ENCODE assay signal across 18 cellular contexts in the genomic region with DNA sequence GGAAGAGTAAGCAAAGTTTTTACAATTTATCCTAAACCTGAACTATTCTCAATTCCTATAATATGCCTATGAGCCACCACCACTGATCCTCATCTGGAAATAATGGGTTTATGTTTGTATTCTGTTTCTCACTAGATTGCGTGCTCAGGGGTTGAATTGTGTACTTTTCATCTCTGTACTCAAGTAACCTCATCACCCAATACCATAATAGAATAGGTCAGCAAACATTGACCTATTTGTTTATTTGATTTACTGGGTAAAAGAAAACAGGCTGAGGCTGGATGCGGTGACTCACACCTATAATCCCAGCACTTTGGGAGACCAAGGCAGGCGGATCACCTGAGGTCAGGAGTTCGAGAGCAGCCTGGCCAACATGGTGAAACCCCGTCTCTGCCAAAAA. TPM values are rescaled to one million over a fixed set of nuclear protein-coding genes. Genes with fewer than 3 reads are reported as not detected.
DNase-seq lines count a peak whose midpoint lies in the region; ATAC-seq and TF ChIP-seq lines count a peak whose summit lies in the region.
"Had no signal": no experiment of that assay in that cellular context is flagged by ENCODE, and none has a peak within 500 bp of the region (broad histone marks: within the 10 kb centered on the region; RNA-seq: fewer than 3 reads in every experiment).

No MANE protein-coding gene starts in this region.

- POLR2A ChIA-PET in HEK293 (lab: Yijun Ruan, JAX): no interaction called here

- peak; percentile 98 for DNase-seq in DMS53 treated with DMSO at 0.1 percent for 48 hours (lab: John Stamatoyannopoulos, UW; ENCODE audit: unreplicated experiment)
- DNase-seq in NCI-H748 treated with DMSO at 0.1 percent for 48 hours (lab: John Stamatoyannopoulos, UW): peak; percentile 14
- DNase-seq in iris pigment epithelial cell (ENCODE audit: low read depth): peak; percentile 15
- DNase-seq in Right ventricle myocardium superior: no peak
- no peak for DNase-seq in anterior cingulate cortex (lab: John Stamatoyannopoulos, UW)
- DNase-seq in globus pallidus (ENCODE audit: low spot score): no peak
- DNase-seq: BE2C; CD4-positive, alpha-beta T cell; GF-D8; GOT3; NCI-H1048; NCI-H1436 treated with DMSO at 0.1 percent for 48 hours; NCI-H2029 treated with DMSO at 0.1 percent for 48 hours; NCI-H526 treated with DMSO at 0.1 percent for 48 hours; SK-N-SH had no signal

- no peaks in the 10 kb centered on the region for H3K9me3 ChIP-seq in HEK293 (ENCODE audit: control insufficient read depth, insufficient read depth, low read depth, low read length)
- H3K9me3 ChIP-seq: BE2C, SK-N-SH had no signal

- TF ChIP-seq CTCF in HEK293 (tag by site-specific recombination; IDR thresholded peaks at IDR 0.05): no peak

- no peaks in the 10 kb centered on the region for H3K4me1 ChIP-seq in HEK293 (ENCODE audit: control insufficient read depth, insufficient read depth, low read length)
- H3K4me1 ChIP-seq: BE2C had no signal

- ATAC-seq in Right ventricle myocardium superior (ENCODE audit: poor library complexity): no peak
- ATAC-seq: Panc1, Right ventricle myocardium inferior had no signal

- intact Hi-C loops in Right ventricle myocardium superior (cut with DNase I): no loop called here

- CTCF ChIA-PET in HEK293 (lab: Yijun Ruan, JAX): no interaction called here

- H3K27ac ChIP-seq in HEK293 (ENCODE audit: extremely low read depth, low read depth, low read length): no peak overlapping the region

- no peak overlapping the region for H3K4me3 ChIP-seq in HEK293 (ENCODE audit: low read depth, low read length)

- no peaks in the 10 kb centered on the region for H3K36me3 ChIP-seq in HEK293 (ENCODE audit: control insufficient read depth in 2 of 2, insufficient read depth in 1 of 2, low read length in 2 of 2)
- H3K36me3 ChIP-seq: BE2C had no signal

TF ChIP-seq in HEK293, 187 proteins besides CTCF, POLR2A, EP300 and RAD21:
- TF ChIP-seq ZBTB1 (tag by site-specific recombination; IDR thresholded peaks at IDR 0.05): no peak
- TF ChIP-seq ZNF366 (tag by site-specific recombination; conservative IDR thresholded peaks at IDR 0.05): 0 out of 2 replicates have a peak, but pooled peaks have one; percentile 23

RNA-seq across cellular contexts. Expression of gene MMP12, which starts 5.4 kb away (rescaled TPM):
- total RNA-seq in Right ventricle myocardium superior: not detected
- total RNA-seq: CD4-positive, alpha-beta T cell; Right ventricle myocardium inferior had no signal

RNA-seq across cellular contexts. Expression of gene MMP3, which starts 25.9 kb away (rescaled TPM):
- not detected for total RNA-seq in Right ventricle myocardium superior
- total RNA-seq: CD4-positive, alpha-beta T cell; Right ventricle myocardium inferior had no signal

Comparison
In these comparisons a context has a peak if more than half of its experiments do, and no peak if none do; other contexts are left out.
1. DNase-seq: peak in DMS53 treated with DMSO at 0.1 percent for 48 hours (single experiment), NCI-H748 treated with DMSO at 0.1 percent for 48 hours (single experiment) and iris pigment epithelial cell (single experiment); none in Right ventricle myocardium superior (single experiment), anterior cingulate cortex (0 of 58) and globus pallidus (single experiment).